ENCODE assay signal across 17 cellular contexts in genomic region chr4:139154952-139155557, GRCh38.
"Had no signal": no experiment of that assay in that cellular context is flagged by ENCODE, and none has a peak within 500 bp of the region (broad histone marks: within the 10 kb centered on the region; RNA-seq: fewer than 3 reads in every experiment).

No MANE protein-coding gene starts in this region.

- H3K36me3 ChIP-seq: left ventricle myocardium inferior, upper lobe of right lung had no signal

- H3K27me3 ChIP-seq: upper lobe of right lung had no signal

- ATAC-seq: activated naive CD4-positive, alpha-beta T cell treated with anti-CD3 and anti-CD28 coated beads, Interleukin-2, amount 50 U/mL, for 72 hours; activated T-cell treated with anti-CD3 and anti-CD28 coated beads, Interleukin-2, amount 50 U/mL, for 72 hours; stimulated activated naive CD8-positive, alpha-beta T cell treated with anti-CD3 and anti-CD28 coated beads, Interleukin-15, amount 100 ng/mL, for 72 hours; upper lobe of right lung had no signal

- DNase-seq: activated CD4-positive, alpha-beta T cell treated with anti-CD3 and anti-CD28 coated beads, Interleukin-2, amount 10 ng/mL, durations not matched to agents 24 days and 14 days; activated CD4-positive, CD25-positive, alpha-beta regulatory T cell; activated CD8-positive, alpha-beta memory T cell treated with anti-CD3 and anti-CD28 coated beads, Interleukin-2, amount 50 U/mL, for 48 hours; activated gamma-delta T cell; activated T-cell treated with anti-CD3 and anti-CD28 coated beads, Interleukin-2, amount 50 U/mL, for 72 hours; amniotic stem cell; foreskin fibroblast; glutamatergic neuron; left ventricle myocardium inferior; stimulated activated CD4-positive, alpha-beta T cell treated with anti-CD3 and anti-CD28 coated beads, Interleukin-1b, Interleukin-23, amount 100 ng/mL, for 48 hours; stimulated activated naive CD8-positive, alpha-beta T cell treated with anti-CD3 and anti-CD28 coated beads, Interleukin-15, amount 100 ng/mL, for 72 hours; SW 1271; upper lobe of right lung had no signal

- H3K9me3 ChIP-seq: left ventricle myocardium inferior, upper lobe of right lung had no signal

- H3K27ac ChIP-seq: coronary artery, left ventricle myocardium inferior, upper lobe of right lung had no signal

- FAIRE-seq: endothelial cell of umbilical vein, keratinocyte had no signal

- H3K4me3 ChIP-seq: coronary artery, left ventricle myocardium inferior, upper lobe of right lung had no signal
